19 cellular contexts compared by ENCODE assay signal in genomic region chr1:19066874-19067186, GRCh38.
DNase-seq lines count a peak whose midpoint lies in the region; ATAC-seq and TF ChIP-seq lines count a peak whose summit lies in the region.
"Had no signal": no experiment of that assay in that cellular context is flagged by ENCODE, and none has a peak within 500 bp of the region (broad histone marks: within the 10 kb centered on the region; RNA-seq: fewer than 3 reads in every experiment).

No MANE protein-coding gene starts in this region.

- no peak for TF ChIP-seq CTCF in HEK293 (tag by site-specific recombination; IDR thresholded peaks at IDR 0.05)
- no peak for TF ChIP-seq CTCF in body of pancreas (IDR thresholded peaks at IDR 0.05)
- TF ChIP-seq CTCF in liver (IDR thresholded peaks at IDR 0.05; ENCODE audit: low read depth, low read length, missing input control) = no peak
- TF ChIP-seq CTCF in stomach (IDR thresholded peaks at IDR 0.05) = no peak
- TF ChIP-seq CTCF in vagina (IDR thresholded peaks at IDR 0.05) = no peak

- CTCF ChIA-PET in HEK293 (lab: Yijun Ruan, JAX) = interaction anchor here (1.4 kb wide), 1 partner anchor 153 kb away, joined by 3 read pairs; no protein-coding TSS in a partner anchor

- H3K4me1 ChIP-seq in HEK293 (ENCODE audit: control insufficient read depth, insufficient read depth, low read length) = no peaks in the 10 kb centered on the region
- peaks cover 74% of the 10 kb centered on the region for H3K4me1 ChIP-seq in body of pancreas
- peaks cover 22 to 66% (median 49%) of the 10 kb centered on the region in 4 donors for H3K4me1 ChIP-seq in liver (ENCODE audit: control insufficient read depth in 4 of 4, insufficient read depth in 4 of 4, low read length in 3 of 4)
- H3K4me1 ChIP-seq in stomach = peaks cover 26 to 53% (median 39%) of the 10 kb centered on the region in 4 donors
- peaks cover 19% of the 10 kb centered on the region for H3K4me1 ChIP-seq in vagina

- H3K27me3 ChIP-seq in body of pancreas = no peaks in the 10 kb centered on the region
- H3K27me3 ChIP-seq in liver (ENCODE audit: control insufficient read depth in 4 of 4, insufficient read depth in 4 of 4, low read length in 3 of 4) = no peaks in the 10 kb centered on the region
- peaks cover 0 to 7% (median 0%) of the 10 kb centered on the region in 3 donors for H3K27me3 ChIP-seq in stomach
- no peaks in the 10 kb centered on the region for H3K27me3 ChIP-seq in vagina
- H3K27me3 ChIP-seq: cardiac muscle cell, MG63 had no signal

- WGBS in body of pancreas, 2 donors = 51 to 57% methylated on average over 10 of the region's 10 CpGs
- 17% methylated on average over 10 of the region's 10 CpGs for WGBS in liver
- WGBS in stomach, 5 donors = 50 to 73% (median 57%) methylated on average over 8 to 10 of the region's 10 CpGs

- no peaks in the 10 kb centered on the region for H3K9me3 ChIP-seq in HEK293 (ENCODE audit: control insufficient read depth, insufficient read depth, low read depth, low read length)
- no peaks in the 10 kb centered on the region for H3K9me3 ChIP-seq in body of pancreas
- no peaks in the 10 kb centered on the region for H3K9me3 ChIP-seq in liver (ENCODE audit: control insufficient read depth in 4 of 4, low read length in 3 of 4)
- no peaks in the 10 kb centered on the region for H3K9me3 ChIP-seq in stomach
- no peaks in the 10 kb centered on the region for H3K9me3 ChIP-seq in vagina
- H3K9me3 ChIP-seq: MG63 had no signal

- TF ChIP-seq POLR2A in body of pancreas (IDR thresholded peaks at IDR 0.05) = peak; percentile 4 to 48 (median 38)
- no peak for TF ChIP-seq POLR2A in stomach (IDR thresholded peaks at IDR 0.05)
- TF ChIP-seq POLR2A in vagina (IDR thresholded peaks at IDR 0.05) = no peak

- TF ChIP-seq RAD21 in liver (IDR thresholded peaks at IDR 0.05) = no peak

- no peaks in the 10 kb centered on the region for H3K36me3 ChIP-seq in HEK293 (ENCODE audit: control insufficient read depth in 2 of 2, insufficient read depth in 1 of 2, low read length in 2 of 2)
- no peaks in the 10 kb centered on the region for H3K36me3 ChIP-seq in body of pancreas (replicated peaks in 1 of 2; ENCODE audit: insufficient read depth in 1 of 2, low read depth in 2 of 2)
- H3K36me3 ChIP-seq in liver (ENCODE audit: control insufficient read depth in 4 of 4, insufficient read depth in 3 of 4, low read depth in 1 of 4, low read length in 3 of 4) = no peaks in the 10 kb centered on the region
- no peaks in the 10 kb centered on the region for H3K36me3 ChIP-seq in stomach
- no peaks in the 10 kb centered on the region for H3K36me3 ChIP-seq in vagina
- H3K36me3 ChIP-seq: cardiac muscle cell, MG63 had no signal

- TF ChIP-seq EP300 in stomach (IDR thresholded peaks at IDR 0.05) = no peak

- H3K9ac ChIP-seq in liver (ENCODE audit: low read depth in 1 of 2, low read length in 2 of 2) = peak overlapping the region; percentile 31 to 60

- H3K27ac ChIP-seq in HEK293 (ENCODE audit: extremely low read depth, low read depth, low read length) = no peak overlapping the region
- H3K27ac ChIP-seq in body of pancreas = peak overlapping the region; percentile 73 to 82 (median 76)
- peak overlapping the region; percentile 82 to 95 for H3K27ac ChIP-seq in liver (ENCODE audit: low read depth in 1 of 2, low read length in 2 of 2)
- peak overlapping the region; percentile 56 to 82 (median 75) for H3K27ac ChIP-seq in stomach
- no peak overlapping the region for H3K27ac ChIP-seq in vagina
- H3K27ac ChIP-seq: cardiac muscle cell had no signal

- POLR2A ChIA-PET in HEK293 (lab: Yijun Ruan, JAX) = no interaction called here

- H3K4me3 ChIP-seq in HEK293 (ENCODE audit: low read depth, low read length) (no peak overlapping the region), body of pancreas (no peak overlapping the region), liver (ENCODE audit: low read depth in 1 of 3, low read length in 3 of 3) (no peak overlapping the region), stomach (no peak overlapping the region), vagina (no peak overlapping the region)
- H3K4me3 ChIP-seq: cardiac muscle cell, MG63 had no signal

- DNase-seq in body of pancreas (no peak), stomach (no peak), occipital lobe (lab: John Stamatoyannopoulos, UW) (no peak), vagina (ENCODE audit: extremely low spot score in 2 of 2) (no peak), middle frontal gyrus (ENCODE audit: extremely low spot score, low spot score) (no peak)
- DNase-seq: activated CD4-positive, alpha-beta T cell treated with anti-CD3 and anti-CD28 coated beads, Interleukin-2, amount 10 ng/mL, durations not matched to agents 24 days and 14 days; activated naive CD8-positive, alpha-beta T cell treated with anti-CD3 and anti-CD28 coated beads, Interleukin-2, amount 10 ng/mL, durations not matched to agents 7 days and 5 days; activated T-cell treated with anti-CD3 and anti-CD28 coated beads, Interleukin-2, amount 50 U/mL, for 24 hours; AML-193; foreskin fibroblast; left cardiac atrium; naive thymus-derived CD4-positive, alpha-beta T cell; NCI-H187 treated with DMSO at 0.1 percent for 48 hours; NCI-H510A; T-helper 9 cell had no signal

- intact Hi-C loops in body of pancreas (cut with DNase I) (no loop called here), stomach (cut with DNase I; ENCODE audit: low total_unique reads) (no loop called here), vagina (cut with DNase I) (no loop called here)

- ATAC-seq in body of pancreas = no peak
- ATAC-seq: naive thymus-derived CD4-positive, alpha-beta T cell had no signal

TF ChIP-seq in HEK293, 187 proteins besides CTCF, POLR2A, EP300 and RAD21:
- TF ChIP-seq FEZF1 (tag by site-specific recombination; IDR thresholded peaks at IDR 0.05) (peak; percentile 40; the same call in 1 of the 2 replicates), ZNF133 (tag by site-specific recombination; IDR thresholded peaks at IDR 0.05) (no peak)
TF ChIP-seq in HEK293: peak in this region for 1.

TF ChIP-seq in liver, 16 proteins besides CTCF, POLR2A, EP300 and RAD21:
- TF ChIP-seq HNF4A (conservative IDR thresholded peaks at IDR 0.05) = no peak
- TF ChIP-seq FOXA2 (IDR thresholded peaks at IDR 0.05) = no peak
- TF ChIP-seq MAX (IDR thresholded peaks at IDR 0.05) = no peak
- TF ChIP-seq JUND (IDR thresholded peaks at IDR 0.05) = no peak
- TF ChIP-seq ATF3 (IDR thresholded peaks at IDR 0.05) = no peak
- no peak for TF ChIP-seq SP1 (IDR thresholded peaks at IDR 0.05)
- TF ChIP-seq YY1 (IDR thresholded peaks at IDR 0.05) = no peak
- TF ChIP-seq NR2F2 (IDR thresholded peaks at IDR 0.05) = no peak
- no peak for TF ChIP-seq FOXA1 (IDR thresholded peaks at IDR 0.05)
- TF ChIP-seq TAF1 (conservative IDR thresholded peaks at IDR 0.05) = no peak
- no peak for TF ChIP-seq REST (IDR thresholded peaks at IDR 0.05)
- no peak for TF ChIP-seq ZBTB33 (IDR thresholded peaks at IDR 0.05)
- no peak for TF ChIP-seq EGR1 (IDR thresholded peaks at IDR 0.05; ENCODE audit: low read depth in 2 of 2)
- TF ChIP-seq RXRA (IDR thresholded peaks at IDR 0.05) = no peak
- TF ChIP-seq HNF4G (IDR thresholded peaks at IDR 0.05) = no peak
- no peak for TF ChIP-seq GABPA (IDR thresholded peaks at IDR 0.05 in 1 of 2, conservative IDR thresholded peaks at IDR 0.05 in 1 of 2)

Comparison
In these comparisons a context has a peak if more than half of its experiments do, and no peak if none do; other contexts are left out.
1. H3K27ac ChIP-seq: peak in body of pancreas (4 of 4), liver (2 of 2) and stomach (5 of 5); none in HEK293 (single experiment) and vagina (single experiment).
2. POLR2A ChIP-seq: peak in body of pancreas (3 of 3); none in stomach (0 of 4) and vagina (0 of 2).